In the genomic region with DNA sequence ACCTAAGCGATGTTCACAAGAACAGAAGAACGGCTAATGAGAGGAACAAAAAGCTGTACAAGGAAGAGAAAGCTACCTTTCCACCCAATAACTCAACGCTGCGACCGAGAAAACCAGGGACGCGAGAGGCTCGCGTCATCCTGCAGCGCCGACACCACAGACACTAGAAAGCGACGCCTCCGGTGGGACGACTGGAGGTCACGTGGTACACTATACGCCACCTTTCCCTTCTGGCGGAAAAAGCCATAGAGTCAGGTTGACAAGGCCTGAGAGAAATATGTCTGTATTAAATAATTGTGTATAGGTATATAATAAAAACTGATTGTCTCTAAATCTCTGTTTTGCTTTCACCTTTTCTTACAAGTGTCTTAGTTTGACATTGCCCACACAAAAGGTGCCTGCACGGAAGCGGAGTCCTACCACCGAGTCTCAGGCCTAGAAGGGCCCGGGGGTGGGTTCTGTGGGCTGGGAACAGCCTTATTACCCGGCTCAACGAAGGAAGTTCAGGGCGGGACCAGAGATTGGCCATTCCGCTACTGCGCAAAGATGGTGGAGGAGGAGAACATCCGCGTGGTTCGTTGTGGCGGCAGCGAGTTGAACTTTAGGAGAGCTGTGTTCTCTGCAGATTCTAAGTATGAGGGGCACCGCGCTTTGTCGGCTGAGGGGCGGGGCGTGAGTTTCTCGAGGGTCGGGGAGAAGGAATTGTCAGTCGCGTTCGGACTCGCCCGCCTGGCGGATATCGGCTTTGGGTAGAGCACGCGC, we compare ENCODE assay signal across 1 cellular context.
TF ChIP-seq lines count a peak whose summit lies in the region.

A gene (plus strand): TSS at position 528 of the 762 bp plus-strand sequence. CDS start 19 bp downstream, at position 547.

TF ChIP-seq in liver, 16 proteins besides CTCF, POLR2A, EP300 and RAD21 (continued from another document):
- peak; percentile 67 for TF ChIP-seq NR2F2 (IDR thresholded peaks at IDR 0.05)
